ENCODE assay signal across 9 cellular contexts in the genomic region with DNA sequence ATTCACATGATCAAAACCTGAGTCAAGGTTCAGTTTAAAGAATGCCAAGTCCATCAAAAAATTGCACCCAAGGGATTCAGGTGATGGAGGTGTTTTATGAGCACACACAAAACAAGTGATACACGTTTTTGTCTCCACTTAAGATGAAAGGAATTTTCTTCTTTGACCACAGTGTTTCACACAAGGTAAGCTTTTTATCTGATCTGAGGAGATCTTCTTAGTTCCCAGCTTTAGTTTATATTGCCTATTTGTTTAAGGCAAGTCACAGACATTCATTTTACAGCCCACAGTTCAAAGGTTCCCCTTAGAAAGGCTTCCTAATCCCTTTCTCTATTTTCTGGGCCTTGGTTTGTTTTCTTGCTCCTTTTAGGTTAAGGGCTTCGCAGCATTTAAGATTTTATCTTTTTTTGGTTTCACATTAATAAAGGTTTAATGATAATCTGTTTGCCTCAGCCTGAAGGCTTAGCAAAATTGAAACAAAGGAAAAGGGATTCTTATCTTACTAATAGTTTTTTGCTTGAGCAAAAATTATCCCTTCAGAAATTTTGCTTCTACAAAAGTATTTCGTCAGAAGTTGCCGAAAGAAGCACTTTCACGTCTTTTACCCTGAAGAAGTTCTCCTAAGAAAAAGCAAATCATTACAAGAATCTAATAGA.
A peak's percentile ranks its signal among the peaks of the same experiment; 100 is the strongest.
DNase-seq lines count a peak whose midpoint lies in the region; ATAC-seq and TF ChIP-seq lines count a peak whose summit lies in the region.
"Had no signal": no experiment of that assay in that cellular context is flagged by ENCODE, and none has a peak within 500 bp of the region (broad histone marks: within the 10 kb centered on the region; RNA-seq: fewer than 3 reads in every experiment).

No MANE protein-coding gene starts in this region.

- WGBS in esophagus muscularis mucosa: 74% methylated on average over 5 of the region's 5 CpGs
- no CpG with 5 or more reads among the region's 5 CpGs for WGBS in neuronal stem cell (ENCODE audit: extremely low coverage in 2 of 2, insufficient read length in 2 of 2, insufficient replicate concordance in 1 of 2), 2 donors

- no peak for TF ChIP-seq POLR2A in esophagus muscularis mucosa (IDR thresholded peaks at IDR 0.05; ENCODE audit: low read depth)

- TF ChIP-seq CTCF in esophagus muscularis mucosa (IDR thresholded peaks at IDR 0.05): no peak

- H3K9me3 ChIP-seq in esophagus muscularis mucosa (no peaks in the 10 kb centered on the region), neuronal stem cell (replicated peaks in 1 of 2; ENCODE audit: control insufficient read depth in 2 of 2, insufficient read depth in 1 of 2, low read depth in 1 of 2, low read length in 2 of 2) (no peaks in the 10 kb centered on the region)

- peak overlapping the region; percentile 100 for H2AFZ ChIP-seq in neuronal stem cell (ENCODE audit: low read length)

- H2BK15ac ChIP-seq in neuronal stem cell (ENCODE audit: low read length): no peak overlapping the region

- H3K36me3 Mint-ChIP-seq in activated T-cell treated with anti-CD3 and anti-CD28 coated beads, Interleukin-2, amount 50 U/mL, for 72 hours (ENCODE audit: insufficient read depth in 2 of 2): peaks cover 3 to 4% of the 10 kb centered on the region in 2 donors
- H3K36me3 Mint-ChIP-seq: CD8-positive, alpha-beta T cell had no signal

- H3K4ac ChIP-seq in neuronal stem cell (ENCODE audit: low read length): no peak overlapping the region

- no peak overlapping the region for H3K4me3 Mint-ChIP-seq in activated T-cell treated with anti-CD3 and anti-CD28 coated beads, Interleukin-2, amount 50 U/mL, for 72 hours
- H3K4me3 Mint-ChIP-seq: CD8-positive, alpha-beta T cell had no signal

- H3K18ac ChIP-seq in neuronal stem cell (ENCODE audit: low read length): no peak overlapping the region

- ATAC-seq in activated T-cell treated with anti-CD3 and anti-CD28 coated beads, Interleukin-2, amount 50 U/mL, for 72 hours (replicated peaks in 1 of 2): no peak
- ATAC-seq in HG03342 (IDR thresholded peaks at IDR 0.05; ENCODE audit: unreplicated experiment): no peak
- ATAC-seq: CD8-positive, alpha-beta T cell had no signal

- peaks cover 18% of the 10 kb centered on the region for H3K4me1 Mint-ChIP-seq in activated T-cell treated with anti-CD3 and anti-CD28 coated beads, Interleukin-2, amount 50 U/mL, for 72 hours (ENCODE audit: low read depth)

- H3K27me3 ChIP-seq in esophagus muscularis mucosa: no peaks in the 10 kb centered on the region
- no peaks in the 10 kb centered on the region for H3K27me3 ChIP-seq in neuronal stem cell (ENCODE audit: control insufficient read depth in 3 of 3, insufficient read depth in 3 of 3, low read depth in 1 of 3, low read length in 3 of 3)

- no peak overlapping the region for H3K14ac ChIP-seq in neuronal stem cell (ENCODE audit: low read length)

- H2AK5ac ChIP-seq in neuronal stem cell (ENCODE audit: low read depth, low read length): no peak overlapping the region

- no peaks in the 10 kb centered on the region for H3K79me1 ChIP-seq in neuronal stem cell (ENCODE audit: low read depth, low read length)

- no peaks in the 10 kb centered on the region for H3K9me3 Mint-ChIP-seq in activated T-cell treated with anti-CD3 and anti-CD28 coated beads, Interleukin-2, amount 50 U/mL, for 72 hours
- H3K9me3 Mint-ChIP-seq: CD8-positive, alpha-beta T cell had no signal

- no peak overlapping the region for H4K8ac ChIP-seq in neuronal stem cell (ENCODE audit: low read depth, low read length)

- H3K27ac ChIP-seq in esophagus muscularis mucosa (replicated peaks in 1 of 4): peak overlapping the region in 3 of 4 donors; percentile 97 to 98 (median 97)
- H3K27ac ChIP-seq in neuronal stem cell (replicated peaks; ENCODE audit: low read length): no peak overlapping the region

- H3K23ac ChIP-seq in neuronal stem cell (ENCODE audit: low read depth, low read length, poor library complexity): no peak overlapping the region

- TF ChIP-seq EP300 in esophagus muscularis mucosa (IDR thresholded peaks at IDR 0.05): no peak

- no peak overlapping the region for H4K91ac ChIP-seq in neuronal stem cell (ENCODE audit: low read depth, low read length, poor library complexity)

- H3K27me3 Mint-ChIP-seq in activated T-cell treated with anti-CD3 and anti-CD28 coated beads, Interleukin-2, amount 50 U/mL, for 72 hours (ENCODE audit: low read depth): peaks cover 31% of the 10 kb centered on the region

- H2BK12ac ChIP-seq in neuronal stem cell (ENCODE audit: low read length): no peak overlapping the region

- H3K4me2 ChIP-seq in neuronal stem cell (ENCODE audit: insufficient read depth, low read length, poor library complexity, severe bottlenecking): no peak overlapping the region

- no peak overlapping the region for H2BK120ac ChIP-seq in neuronal stem cell (ENCODE audit: low read depth, low read length)

- H2BK5ac ChIP-seq in neuronal stem cell (ENCODE audit: low read length): no peak overlapping the region

- H3K9ac ChIP-seq in neuronal stem cell (ENCODE audit: low read depth, low read length, poor library complexity): no peak overlapping the region

- H3K27ac Mint-ChIP-seq in activated T-cell treated with anti-CD3 and anti-CD28 coated beads, Interleukin-2, amount 50 U/mL, for 72 hours: no peak overlapping the region
- H3K27ac Mint-ChIP-seq: CD8-positive, alpha-beta T cell had no signal

- in situ Hi-C loops in ACHN (cut with HindIII; ENCODE audit: low pct_ligation_motif_present, low pct_unique_long_range_greater_than_20kb, low sequenced_read_pairs): no loop called here

- H3K4me3 ChIP-seq in esophagus muscularis mucosa (peak overlapping the region in 1 of 4 donors; percentile 78), neuronal stem cell (ENCODE audit: low read length in 2 of 2) (no peak overlapping the region)

- peak; percentile 22 for DNase-seq in ACHN
- DNase-seq in LoVo (ENCODE audit: low spot score): peak; percentile 76
- DNase-seq in esophagus muscularis mucosa (ENCODE audit: extremely low spot score): no peak
- DNase-seq in neuronal stem cell (ENCODE audit: low spot score): no peak
- no peak for DNase-seq in activated CD4-positive, CD25-positive, alpha-beta regulatory T cell (lab: John Stamatoyannopoulos, UW)
- DNase-seq in activated T-cell treated with anti-CD3 and anti-CD28 coated beads, Interleukin-2, amount 50 U/mL, for 72 hours: no peak
- no peak for DNase-seq in NCI-H2171 (lab: John Stamatoyannopoulos, UW)
- DNase-seq: CD8-positive, alpha-beta T cell had no signal

- intact Hi-C loops in esophagus muscularis mucosa (cut with DNase I): no loop called here

- H3K4me1 ChIP-seq in esophagus muscularis mucosa (peaks cover 0 to 22% (median 19%) of the 10 kb centered on the region in 4 donors), neuronal stem cell (ENCODE audit: control insufficient read depth in 2 of 2, insufficient read depth in 1 of 2, low read depth in 1 of 2, low read length in 2 of 2) (peaks cover 1 to 14% of the 10 kb centered on the region in 2 donors)

- no peaks in the 10 kb centered on the region for H3K36me3 ChIP-seq in esophagus muscularis mucosa
- no peaks in the 10 kb centered on the region for H3K36me3 ChIP-seq in neuronal stem cell (replicated peaks in 1 of 2; ENCODE audit: control insufficient read depth in 2 of 2, insufficient read depth in 2 of 2, low read length in 2 of 2)

Comparison
In these comparisons a context has a peak if more than half of its experiments do, and no peak if none do; other contexts are left out.
1. DNase-seq: peak in ACHN (single experiment) and LoVo (single experiment); none in esophagus muscularis mucosa (single experiment), neuronal stem cell (single experiment), activated CD4-positive, CD25-positive, alpha-beta regulatory T cell (0 of 4), activated T-cell treated with anti-CD3 and anti-CD28 coated beads, Interleukin-2, amount 50 U/mL, for 72 hours (0 of 2) and NCI-H2171 (single experiment).